Comparison of ENCODE assay signal across 35 cellular contexts in the genomic region with DNA sequence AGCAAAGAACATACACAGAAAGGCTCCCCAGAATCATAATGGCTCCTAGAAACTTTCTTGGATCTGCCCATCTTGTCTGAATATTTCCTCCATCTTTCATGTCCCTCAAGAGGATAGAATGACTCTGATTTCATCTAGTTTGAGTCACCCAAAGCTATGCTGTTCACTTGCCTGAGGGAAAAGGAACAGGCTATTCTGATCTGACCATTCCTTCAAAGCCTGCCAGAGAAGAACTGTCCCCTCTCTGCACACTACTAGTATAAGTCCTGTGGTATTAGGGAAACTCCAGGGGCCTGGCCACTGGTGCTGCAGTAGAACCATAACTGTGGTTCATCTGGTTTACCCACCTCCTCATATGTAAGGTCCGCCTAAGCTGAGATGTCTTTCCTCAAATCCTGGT. TPM values are rescaled to one million over a fixed set of nuclear protein-coding genes. Genes with fewer than 3 reads are reported as not detected.
"Had no signal": no experiment of that assay in that cellular context is flagged by ENCODE, and none has a peak within 500 bp of the region (broad histone marks: within the 10 kb centered on the region; RNA-seq: fewer than 3 reads in every experiment).

No MANE protein-coding gene starts in this region.

- H3K36me3 ChIP-seq: brain microvascular endothelial cell, cardiac muscle cell, Peyer's patch, WERI-Rb-1 had no signal

- H3K27me3 ChIP-seq: brain microvascular endothelial cell, Peyer's patch had no signal

- DNase-seq: activated CD4-positive, alpha-beta memory T cell treated with anti-CD3 and anti-CD28 coated beads, Interleukin-2, amount 10 ng/mL, durations not matched to agents 7 days and 5 days; activated CD4-positive, alpha-beta T cell treated with anti-CD3 and anti-CD28 coated beads for 1 hour; activated CD4-positive, alpha-beta T cell treated with anti-CD3 and anti-CD28 coated beads for 48 hours; activated CD4-positive, CD25-positive, alpha-beta regulatory T cell; activated effector memory CD4-positive, alpha-beta T cell treated with anti-CD3 and anti-CD28 coated beads, Interleukin-2, amount 50 U/mL, for 16 hours; activated naive CD4-positive, alpha-beta T cell; activated naive CD4-positive, alpha-beta T cell treated with anti-CD3 and anti-CD28 coated beads, Interleukin-2, amount 50 U/mL, for 16 hours; activated naive CD8-positive, alpha-beta T cell treated with anti-CD3 and anti-CD28 coated beads for 36 hours; activated T-cell treated with anti-CD3 and anti-CD28 coated beads, Interleukin-2, amount 50 U/mL, for 1 hour; activated T-cell treated with anti-CD3 and anti-CD28 coated beads, Interleukin-2, amount 50 U/mL, for 72 hours; amniotic stem cell; aorta; brain microvascular endothelial cell; NCI-H1092 treated with DMSO at 0.1 percent for 48 hours; NCI-H1417; NCI-H146; NCI-H187; NCI-H2029 treated with DMSO at 0.1 percent for 48 hours; NCI-H2107; NCI-H2171; NCI-H510A; NCI-H748 treated with DMSO at 0.1 percent for 48 hours; NK-92 treated with Interleukin-12 subunit alpha and Interleukin-12 subunit beta, amount 100 ng/mL, for 24 hours; PC-3; Peyer's patch; Right ventricle myocardium superior; SW 1271; T-helper 1 cell; T-helper 2 cell; T-helper 9 cell; WERI-Rb-1 had no signal

- H3K4me3 ChIP-seq: cardiac muscle cell, Peyer's patch had no signal

RNA-seq across cellular contexts. Expression of gene PATE1, which starts 2.4 kb away (rescaled TPM):
- total RNA-seq: activated CD4-positive, alpha-beta memory T cell treated with anti-CD3 and anti-CD28 coated beads, Interleukin-2, amount 10 ng/mL, durations not matched to agents 7 days and 5 days; activated CD8-positive, alpha-beta memory T cell treated with anti-CD3 and anti-CD28 coated beads for 36 hours; activated naive CD8-positive, alpha-beta T cell treated with anti-CD3 and anti-CD28 coated beads for 36 hours; activated T-cell treated with anti-CD3 and anti-CD28 coated beads, Interleukin-2, amount 50 U/mL, for 72 hours; activated T-helper 17 cell treated with anti-CD3 and anti-CD28 coated beads, Interleukin-2, amount 50 U/mL, for 72 hours; aorta; cardiac muscle cell; LHCN-M2; PC-3; Peyer's patch; Right ventricle myocardium superior had no signal

RNA-seq across cellular contexts. Expression of gene PATE2, which starts 34.9 kb away (rescaled TPM):
- total RNA-seq: activated CD4-positive, alpha-beta memory T cell treated with anti-CD3 and anti-CD28 coated beads, Interleukin-2, amount 10 ng/mL, durations not matched to agents 7 days and 5 days; activated CD8-positive, alpha-beta memory T cell treated with anti-CD3 and anti-CD28 coated beads for 36 hours; activated naive CD8-positive, alpha-beta T cell treated with anti-CD3 and anti-CD28 coated beads for 36 hours; activated T-helper 17 cell treated with anti-CD3 and anti-CD28 coated beads, Interleukin-2, amount 50 U/mL, for 72 hours; aorta; cardiac muscle cell; LHCN-M2; PC-3; Peyer's patch; Right ventricle myocardium superior had no signal

RNA-seq across cellular contexts. Expression of gene PATE3, which starts 44.2 kb away (rescaled TPM):
- total RNA-seq: activated CD4-positive, alpha-beta memory T cell treated with anti-CD3 and anti-CD28 coated beads, Interleukin-2, amount 10 ng/mL, durations not matched to agents 7 days and 5 days; activated CD8-positive, alpha-beta memory T cell treated with anti-CD3 and anti-CD28 coated beads for 36 hours; activated naive CD8-positive, alpha-beta T cell treated with anti-CD3 and anti-CD28 coated beads for 36 hours; activated T-cell treated with anti-CD3 and anti-CD28 coated beads, Interleukin-2, amount 50 U/mL, for 72 hours; activated T-helper 17 cell treated with anti-CD3 and anti-CD28 coated beads, Interleukin-2, amount 50 U/mL, for 72 hours; aorta; cardiac muscle cell; LHCN-M2; PC-3; Peyer's patch; Right ventricle myocardium superior had no signal
